ENCODE assay signal across 14 cellular contexts in genomic region chr2:16640867-16641266, GRCh38. TPM values are rescaled to one million over a fixed set of nuclear protein-coding genes. Genes with fewer than 3 reads are reported as not detected.
DNase-seq lines count a peak whose midpoint lies in the region; FAIRE-seq and TF ChIP-seq lines count a peak whose summit lies in the region.
"Had no signal": no experiment of that assay in that cellular context is flagged by ENCODE, and none has a peak within 500 bp of the region (broad histone marks: within the 10 kb centered on the region; RNA-seq: fewer than 3 reads in every experiment).

No MANE protein-coding gene starts in this region.

- no peak overlapping the region for H2BK20ac ChIP-seq in H1 (ENCODE audit: low read length)

- no peak overlapping the region for H4K91ac ChIP-seq in H1 (replicated peaks; ENCODE audit: insufficient read length, low read length)
- no peak overlapping the region for H4K91ac ChIP-seq in mesenchymal stem cell (ENCODE audit: low read length)

- TF ChIP-seq RAD21 in H1 (IDR thresholded peaks at IDR 0.05 in 1 of 2, conservative IDR thresholded peaks at IDR 0.05 in 1 of 2; ENCODE audit: low read depth in 2 of 2, low read length in 2 of 2): no peak

- no peak overlapping the region for H3K18ac ChIP-seq in H1 (ENCODE audit: extremely low read depth, low read length)
- H3K18ac ChIP-seq in mesenchymal stem cell (ENCODE audit: low read depth in 1 of 2, low read length in 2 of 2): peak overlapping the region in 1 of 2 experiments; percentile 80

- no peak overlapping the region for H3K14ac ChIP-seq in H1 (ENCODE audit: insufficient read length)
- H3K14ac ChIP-seq in mesenchymal stem cell (ENCODE audit: low read length in 2 of 2): no peak overlapping the region

- H3K4me3 Mint-ChIP-seq in chondrocyte (ENCODE audit: unreplicated experiment): no peak overlapping the region
- H3K4me3 Mint-ChIP-seq: activated CD4-positive, alpha-beta memory T cell treated with anti-CD3 and anti-CD28 coated beads, Interleukin-2, amount 10 ng/mL, durations not matched to agents 7 days and 5 days; naive B cell had no signal

- H3K27ac ChIP-seq in H1 (ENCODE audit: low read depth, low read length) (no peak overlapping the region), mesenchymal stem cell (ENCODE audit: low read length, poor library complexity, severe bottlenecking) (no peak overlapping the region), thyroid gland (peak overlapping the region in 2 of 3 donors; percentile 7 to 44), transverse colon (no peak overlapping the region)

- H3K23me2 ChIP-seq in H1 (ENCODE audit: low read depth, low read length): no peaks in the 10 kb centered on the region

- DNase-seq in NCI-H226: peak; percentile 35
- no peak for DNase-seq in H1 (ENCODE audit: low read depth in 1 of 2, low spot score in 2 of 2)
- peak; percentile 67 for DNase-seq in mesenchymal stem cell
- DNase-seq in thyroid gland: no peak
- no peak for DNase-seq in chondrocyte (ENCODE audit: low spot score)
- DNase-seq in activated CD8-positive, alpha-beta memory T cell treated with anti-CD3 and anti-CD28 coated beads for 24 hours: no peak
- DNase-seq in transverse colon: no peak
- DNase-seq: activated CD4-positive, alpha-beta memory T cell treated with anti-CD3 and anti-CD28 coated beads, Interleukin-2, amount 10 ng/mL, durations not matched to agents 7 days and 5 days; dermis blood vessel endothelial cell; hippocampal formation; naive B cell; NCI-H187; NCI-H510A treated with DMSO at 0.1 percent for 48 hours had no signal

- H3K36me3 ChIP-seq in H1 (ENCODE audit: control insufficient read depth in 2 of 4, insufficient read depth in 4 of 4, low read length in 3 of 4): no peaks in the 10 kb centered on the region
- H3K36me3 ChIP-seq in mesenchymal stem cell (ENCODE audit: control insufficient read depth in 1 of 2, insufficient read depth in 2 of 2, low read depth in 1 of 2, low read length in 2 of 2): peaks cover 4 to 17% of the 10 kb centered on the region in 2 experiments
- peaks cover 0 to 5% of the 10 kb centered on the region in 2 donors for H3K36me3 ChIP-seq in thyroid gland
- H3K36me3 ChIP-seq in transverse colon: no peaks in the 10 kb centered on the region

- in situ Hi-C loops in transverse colon (cut with MboI; ENCODE audit: low pct_ligation_motif_present in 1 of 4, low pct_unique_long_range_greater_than_20kb in 1 of 4, low sequenced_read_pairs in 3 of 4): no loop called here

- no peaks in the 10 kb centered on the region; a peak in 1 of 4 replicates for H3K79me2 ChIP-seq in H1 (ENCODE audit: control insufficient read depth in 1 of 2, insufficient read depth in 2 of 2, low read length in 2 of 2)

- H3K79me1 ChIP-seq in H1 (ENCODE audit: low read depth, low read length) (no peaks in the 10 kb centered on the region; the same call in 1 of the 2 replicates), mesenchymal stem cell (replicated peaks; ENCODE audit: low read length, poor library complexity, severe bottlenecking) (peaks cover 24% of the 10 kb centered on the region)

- H2BK120ac ChIP-seq in H1 (replicated peaks; ENCODE audit: low read depth, low read length): no peak overlapping the region
- no peak overlapping the region for H2BK120ac ChIP-seq in mesenchymal stem cell (ENCODE audit: low read depth, low read length)

- FAIRE-seq in H1 (lab: Jason Lieb, UNC): no peak

- POLR2A ChIA-PET in H1 (lab: Charles Lee; ENCODE audit: partially characterized antibody): no interaction called here

- H2BK15ac ChIP-seq in H1 (ENCODE audit: low read length) (no peak overlapping the region), mesenchymal stem cell (ENCODE audit: low read depth, poor library complexity, severe bottlenecking) (no peak overlapping the region)

- no peaks in the 10 kb centered on the region; a peak in 2 of 7 replicates for H3K4me1 ChIP-seq in H1 (replicated peaks in 1 of 4; ENCODE audit: control insufficient read depth in 3 of 4, insufficient read depth in 4 of 4, low read length in 3 of 4)
- peaks cover 26% of the 10 kb centered on the region for H3K4me1 ChIP-seq in mesenchymal stem cell (ENCODE audit: control insufficient read depth, insufficient read depth, low read depth, low read length)
- H3K4me1 ChIP-seq in thyroid gland: peaks cover 34 to 53% of the 10 kb centered on the region in 2 donors
- H3K4me1 ChIP-seq in transverse colon: peaks cover 0 to 16% (median 8%) of the 10 kb centered on the region in 4 donors

- H4K8ac ChIP-seq in H1 (ENCODE audit: extremely low read depth, insufficient read depth, low read length) (no peak overlapping the region), mesenchymal stem cell (ENCODE audit: low read length) (no peak overlapping the region)

- WGBS in H1 (ENCODE audit: extremely low coverage in 1 of 2, insufficient coverage in 1 of 2, insufficient read length in 1 of 2, insufficient replicate concordance in 2 of 2, low coverage in 1 of 2, low lambda C conversion rate in 2 of 2, missing lambda C conversion rate in 1 of 2), 2 experiments: 81% methylated on average over 5 of the region's 5 CpGs; no CpG with 5 or more reads in 1 of the 2 experiments
- WGBS in mesenchymal stem cell: 39% methylated on average over 5 of the region's 5 CpGs
- 72 to 80% methylated on average over 5 of the region's 5 CpGs for WGBS in thyroid gland, 2 donors
- WGBS in transverse colon (ENCODE audit: low coverage in 1 of 2), 2 donors: 83 to 85% methylated on average over 2 to 5 of the region's 5 CpGs

- TF ChIP-seq CTCF in H1 (IDR thresholded peaks at IDR 0.05; ENCODE audit: control extremely low read depth in 1 of 3, insufficient read depth in 1 of 3, low read depth in 1 of 3, low read length in 3 of 3) (no peak), thyroid gland (IDR thresholded peaks at IDR 0.05) (no peak), chondrocyte (IDR thresholded peaks at IDR 0.05) (no peak), transverse colon (IDR thresholded peaks at IDR 0.05) (no peak)

- no peaks in the 10 kb centered on the region for H3K27me3 ChIP-seq in H1 (replicated peaks in 1 of 4; ENCODE audit: control insufficient read depth in 3 of 4, extremely low read depth in 1 of 4, insufficient read depth in 3 of 4, low read length in 3 of 4)
- no peaks in the 10 kb centered on the region for H3K27me3 ChIP-seq in mesenchymal stem cell (ENCODE audit: control insufficient read depth in 1 of 2, insufficient read depth in 1 of 2, low read length in 2 of 2)
- H3K27me3 ChIP-seq in thyroid gland: no peaks in the 10 kb centered on the region
- H3K27me3 ChIP-seq in transverse colon: no peaks in the 10 kb centered on the region

- H2AFZ ChIP-seq in H1 (ENCODE audit: low read length): no peak overlapping the region
- H2AFZ ChIP-seq in mesenchymal stem cell (ENCODE audit: low read depth, low read length): no peak overlapping the region

- TF ChIP-seq POLR2A in H1 (IDR thresholded peaks at IDR 0.05; ENCODE audit: control extremely low read depth in 1 of 2, low read depth in 2 of 2, low read length in 2 of 2) (no peak), thyroid gland (IDR thresholded peaks at IDR 0.05) (no peak), transverse colon (IDR thresholded peaks at IDR 0.05) (no peak)

- H3K9ac ChIP-seq in H1 (replicated peaks in 1 of 4; ENCODE audit: extremely low read depth in 1 of 4, low read depth in 3 of 4, low read length in 3 of 4) (no peak overlapping the region), mesenchymal stem cell (ENCODE audit: low read length) (peak overlapping the region; percentile 53)

- H4K20me1 ChIP-seq in H1 (replicated peaks in 1 of 2; ENCODE audit: control insufficient read depth in 1 of 2, insufficient read depth in 2 of 2, low read length in 2 of 2): no peaks in the 10 kb centered on the region

- TF ChIP-seq EP300 in H1 (IDR thresholded peaks at IDR 0.05; ENCODE audit: borderline replicate concordance in 1 of 2, low read depth in 2 of 2, low read length in 2 of 2) (no peak), transverse colon (IDR thresholded peaks at IDR 0.05; ENCODE audit: low read depth) (no peak)

- H3K4me2 ChIP-seq in H1 (ENCODE audit: insufficient read depth in 1 of 2, low read depth in 2 of 2, low read length in 2 of 2) (no peak overlapping the region), mesenchymal stem cell (ENCODE audit: low read length, poor library complexity, severe bottlenecking) (no peak overlapping the region)

- H3K4ac ChIP-seq in H1 (replicated peaks; ENCODE audit: insufficient read length, low read depth, low read length) (no peak overlapping the region), mesenchymal stem cell (ENCODE audit: low read depth in 1 of 2, low read length in 2 of 2) (peak overlapping the region in 1 of 2 experiments; percentile 42)

- peaks cover 8% of the 10 kb centered on the region for H3K4me1 Mint-ChIP-seq in chondrocyte (ENCODE audit: low read depth)

- H2BK5ac ChIP-seq in H1 (ENCODE audit: low read depth, low read length): no peak overlapping the region
- no peak overlapping the region for H2BK5ac ChIP-seq in mesenchymal stem cell (ENCODE audit: low read depth, low read length, poor library complexity, severe bottlenecking)

- CTCF ChIA-PET in H1 (lab: Charles Lee; ENCODE audit: partially characterized antibody): interaction anchor here (0.6 to 1.9 kb wide), 5 partner anchors 17 to 116 kb away, joined by 3 to 5 read pairs (median 4); no protein-coding TSS in a partner anchor

- peaks cover 3% of the 10 kb centered on the region for H3K27me3 Mint-ChIP-seq in chondrocyte (ENCODE audit: low read depth)
- H3K27me3 Mint-ChIP-seq: activated CD4-positive, alpha-beta memory T cell treated with anti-CD3 and anti-CD28 coated beads, Interleukin-2, amount 10 ng/mL, durations not matched to agents 7 days and 5 days; naive B cell had no signal

- H3K23ac ChIP-seq in H1 (ENCODE audit: insufficient read length) (no peak overlapping the region), mesenchymal stem cell (ENCODE audit: low read length in 2 of 2) (no peak overlapping the region)

- no peak overlapping the region for H3K56ac ChIP-seq in H1 (replicated peaks; ENCODE audit: insufficient read length, low read depth, low read length)

- no peak overlapping the region for H2AK5ac ChIP-seq in H1 (ENCODE audit: low read depth, low read length)
- H2AK5ac ChIP-seq in mesenchymal stem cell (ENCODE audit: low read length, severe bottlenecking): peak overlapping the region; percentile 74

- H3K4me3 ChIP-seq in H1 (ENCODE audit: extremely low read depth in 1 of 4, insufficient read depth in 2 of 4, low read depth in 3 of 4, low read length in 4 of 4): no peak overlapping the region
- no peak overlapping the region for H3K4me3 ChIP-seq in mesenchymal stem cell (ENCODE audit: insufficient read depth in 1 of 2, low read depth in 1 of 2, low read length in 2 of 2)
- H3K4me3 ChIP-seq in thyroid gland (replicated peaks in 1 of 3): no peak overlapping the region
- no peak overlapping the region for H3K4me3 ChIP-seq in transverse colon

- H3K9me3 Mint-ChIP-seq in chondrocyte (ENCODE audit: low read depth): no peaks in the 10 kb centered on the region
- H3K9me3 Mint-ChIP-seq: activated CD4-positive, alpha-beta memory T cell treated with anti-CD3 and anti-CD28 coated beads, Interleukin-2, amount 10 ng/mL, durations not matched to agents 7 days and 5 days had no signal

- H3K27ac Mint-ChIP-seq in chondrocyte (ENCODE audit: unreplicated experiment): no peak overlapping the region
- H3K27ac Mint-ChIP-seq: activated CD4-positive, alpha-beta memory T cell treated with anti-CD3 and anti-CD28 coated beads, Interleukin-2, amount 10 ng/mL, durations not matched to agents 7 days and 5 days; activated T-helper 2 cell treated with anti-CD3 and anti-CD28 coated beads, Interferon-gamma antibody, Interleukin-2, Interleukin-4, amounts not matched to agents 10 μg/mL and 5 μg/mL and 100 μg/mL, durations not matched to agents 14 hours and 24 hours and 36 hours had no signal

- H4K5ac ChIP-seq in H1 (ENCODE audit: insufficient read length, low read depth, low read length): no peak overlapping the region

- no peaks in the 10 kb centered on the region for H3K36me3 Mint-ChIP-seq in chondrocyte (ENCODE audit: low read depth)

- H2BK12ac ChIP-seq in H1 (ENCODE audit: low read depth, low read length) (0 out of 2 replicates have a peak overlapping the region, but pooled peaks have one; percentile 61), mesenchymal stem cell (ENCODE audit: low read length in 2 of 2) (peak overlapping the region; percentile 37 to 59)

- intact Hi-C loops in thyroid gland (cut with DNase I) (no loop called here), transverse colon (cut with DNase I; ENCODE audit: low total_unique reads) (no loop called here)

- H3K9me3 ChIP-seq in H1 (ENCODE audit: insufficient read depth in 2 of 2, low read depth in 1 of 2, low read length in 1 of 2) (peaks cover 0 to 4% of the 10 kb centered on the region in 2 experiments; a peak in 1 of 4 replicates), mesenchymal stem cell (ENCODE audit: control insufficient read depth, low read length) (peaks cover 2% of the 10 kb centered on the region), thyroid gland (no peaks in the 10 kb centered on the region), transverse colon (no peaks in the 10 kb centered on the region)

RNA-seq across cellular contexts. Expression of gene CYRIA, which starts 24.8 kb away (rescaled TPM):
- 8.2 and 9.8 TPM in 2 replicates for total RNA-seq in H1 (2021; fragmentation: NEBNext Ultra II Directional; extraction: Animal tissue kit (Norgen Biotek cat#: 25700))
- 0.80 and 1.5 TPM in 2 replicates for polyA plus RNA-seq in H1 (2011; rRNA removed)
- polyA plus RNA-seq in H1 (2011; cell fraction: cytosol; rRNA removed): 1.8 TPM
- 1.7 TPM for polyA plus RNA-seq in H1 (2011; cell fraction: nucleus; rRNA removed)
- 2.9 to 7.4 TPM (median 3.2 TPM) in 4 replicates for polyA plus RNA-seq in H1 (2012, experiment 1 of 2)
- 0.67 TPM for polyA plus RNA-seq in H1 (2012, experiment 2 of 2)
- polyA plus RNA-seq in H1 (2013, experiment 1 of 2): 4.2 TPM
- 4.2 TPM for polyA plus RNA-seq in H1 (2013, experiment 2 of 2)
- polyA minus RNA-seq in H1 (2011; rRNA and poly(A)+ RNA removed): 3.2 and 6.1 TPM in 2 replicates
- 3.5 TPM for polyA minus RNA-seq in H1 (2011; cell fraction: cytosol; rRNA and poly(A)+ RNA removed)
- 4.7 TPM for polyA minus RNA-seq in H1 (2011; cell fraction: nucleus; rRNA and poly(A)+ RNA removed)
- polyA plus RNA-seq in mesenchymal stem cell (2013, experiment 1 of 2): 12.5 TPM
- polyA plus RNA-seq in mesenchymal stem cell (2013, experiment 2 of 2): 14.3 TPM
- 10 to 100 TPM; 33.6 to 79.0 (median 50.0) TPM for total RNA-seq in thyroid gland
- total RNA-seq in chondrocyte: 2.0 to 2.1 TPM in 2 of 3 replicates, not detected in the other
- 1 to 10 TPM in 3 of 4 donors, under 1 TPM in 1; 0.20 to 8.4 (median 2.6) TPM for total RNA-seq in transverse colon

Comparison
In these comparisons a context has a peak if more than half of its experiments do, and no peak if none do; other contexts are left out.
1. DNase-seq: peak in NCI-H226 (single experiment) and mesenchymal stem cell (single experiment); none in H1 (0 of 2), thyroid gland (0 of 2), chondrocyte (single experiment), activated CD8-positive, alpha-beta memory T cell treated with anti-CD3 and anti-CD28 coated beads for 24 hours (single experiment) and transverse colon (single experiment).
2. H3K27ac ChIP-seq: peak in thyroid gland (2 of 3); none in H1 (single experiment), mesenchymal stem cell (single experiment) and transverse colon (0 of 4).